In genomic region chr3:25664810-25665645, GRCh38 we compare ENCODE assay signal across 8 cellular contexts. TPM values are rescaled to one million over a fixed set of nuclear protein-coding genes. Genes with fewer than 3 reads are reported as not detected.
A peak's percentile ranks its signal among the peaks of the same experiment; 100 is the strongest.
DNase-seq lines count a peak whose midpoint lies in the region; ATAC-seq and TF ChIP-seq lines count a peak whose summit lies in the region.

TSS of gene TOP2B (minus strand) at chr3:25664907. CDS start at chr3:25664297, 610 bp downstream.

- peak within 1 kb of the TSS; percentile 91 for H3K4me3 Mint-ChIP-seq in activated CD4-positive, alpha-beta T cell treated with anti-CD3 and anti-CD28 coated beads, Interleukin-2, amount 10 ng/mL, durations not matched to agents 7 days and 5 days

- H3K27me3 ChIP-seq in BJ (ENCODE audit: control insufficient read depth, insufficient read depth, low read length) (no peaks in the 10 kb centered on the region), layer of hippocampus (ENCODE audit: control insufficient read depth, insufficient read depth, low read length) (no peaks in the 10 kb centered on the region)

- H3K4me1 Mint-ChIP-seq in activated CD4-positive, alpha-beta T cell treated with anti-CD3 and anti-CD28 coated beads, Interleukin-2, amount 10 ng/mL, durations not matched to agents 7 days and 5 days: peaks cover 37% of the 10 kb centered on the region

- POLR2A ChIA-PET in BJ (lab: Charles Lee): no interaction called here
- POLR2A ChIA-PET in activated CD4-positive, alpha-beta T cell treated with anti-CD3 and anti-CD28 coated beads, Interleukin-2, amount 10 ng/mL, durations not matched to agents 7 days and 5 days (lab: Charles Lee): no interaction called here

- H3K27ac ChIP-seq in coronary artery: peak within 1 kb of the TSS; percentile 95 to 98
- H3K27ac ChIP-seq in layer of hippocampus (ENCODE audit: low read depth, low read length): peak within 1 kb of the TSS; percentile 94

- TF ChIP-seq CTCF in BJ (IDR thresholded peaks at IDR 0.05; ENCODE audit: insufficient read depth, low read depth, low read length) (no peak), coronary artery (IDR thresholded peaks at IDR 0.05) (no peak)

- CTCF ChIA-PET in BJ (lab: Yijun Ruan, JAX): no interaction called here
- CTCF ChIA-PET in activated CD4-positive, alpha-beta T cell treated with anti-CD3 and anti-CD28 coated beads, Interleukin-2, amount 10 ng/mL, durations not matched to agents 7 days and 5 days (lab: Charles Lee): interaction anchor here (1.3 kb wide), 1 partner anchor 17 kb away, joined by 4 read pairs; no protein-coding TSS in a partner anchor

- no peaks in the 10 kb centered on the region for H3K36me3 ChIP-seq in BJ (ENCODE audit: control insufficient read depth, insufficient read depth, low read length)

- peak; percentile 95 for ATAC-seq in GM19324 (IDR thresholded peaks at IDR 0.05; ENCODE audit: low FRiP score, unreplicated experiment)
- ATAC-seq in HG03469 (IDR thresholded peaks at IDR 0.05; ENCODE audit: unreplicated experiment): peak; percentile 91

- H3K9me3 Mint-ChIP-seq in activated CD4-positive, alpha-beta T cell treated with anti-CD3 and anti-CD28 coated beads, Interleukin-2, amount 10 ng/mL, durations not matched to agents 7 days and 5 days: no peaks in the 10 kb centered on the region

- H3K36me3 Mint-ChIP-seq in activated CD4-positive, alpha-beta T cell treated with anti-CD3 and anti-CD28 coated beads, Interleukin-2, amount 10 ng/mL, durations not matched to agents 7 days and 5 days (ENCODE audit: low read depth): peaks cover 22% of the 10 kb centered on the region

- H3K27ac Mint-ChIP-seq in activated CD4-positive, alpha-beta T cell treated with anti-CD3 and anti-CD28 coated beads, Interleukin-2, amount 10 ng/mL, durations not matched to agents 7 days and 5 days: peak within 1 kb of the TSS; percentile 99

- DNase-seq in BJ (ENCODE audit: low read depth) (peak; percentile 83), NCI-H526 treated with DMSO at 0.1 percent for 48 hours (lab: John Stamatoyannopoulos, UW) (peak; percentile 87), coronary artery (ENCODE audit: low spot score) (peak; percentile 98)
- peak; percentile 96 for DNase-seq in activated CD4-positive, alpha-beta T cell treated with anti-CD3 and anti-CD28 coated beads, Interleukin-2, amount 10 ng/mL, durations not matched to agents 7 days and 5 days
- DNase-seq in stimulated activated CD4-positive, alpha-beta T cell treated with anti-CD3 and anti-CD28 coated beads, Interleukin-1b, Interleukin-23, amount 100 ng/mL, for 4 hours (ENCODE audit: low read depth in 2 of 2): peak; percentile 85 to 86

- H3K27me3 Mint-ChIP-seq in activated CD4-positive, alpha-beta T cell treated with anti-CD3 and anti-CD28 coated beads, Interleukin-2, amount 10 ng/mL, durations not matched to agents 7 days and 5 days: no peaks in the 10 kb centered on the region

- H3K4me3 ChIP-seq in BJ (ENCODE audit: low read depth, low read length) (peak within 1 kb of the TSS; percentile 92), coronary artery (peak within 1 kb of the TSS; percentile 85)

RNA-seq across cellular contexts. Expression of gene TOP2B, which starts in this region (rescaled TPM):
- polyA plus RNA-seq in BJ (2011; rRNA removed): 13.6 and 36.8 TPM in 2 replicates
- 13.3 and 26.1 TPM in 2 replicates for polyA minus RNA-seq in BJ (2011; rRNA and poly(A)+ RNA removed)
- total RNA-seq in activated CD4-positive, alpha-beta T cell treated with anti-CD3 and anti-CD28 coated beads, Interleukin-2, amount 10 ng/mL, durations not matched to agents 7 days and 5 days: 100 to 1,000 TPM; 117 to 122 TPM

Comparison
In these comparisons a context has a peak if more than half of its experiments do, and no peak if none do; other contexts are left out.
1. Peak in every context shown above with its lines: DNase-seq, ATAC-seq, H3K4me3 ChIP-seq and H3K27ac ChIP-seq.